ENCODE assay signal across 1 cellular context in the genomic region with DNA sequence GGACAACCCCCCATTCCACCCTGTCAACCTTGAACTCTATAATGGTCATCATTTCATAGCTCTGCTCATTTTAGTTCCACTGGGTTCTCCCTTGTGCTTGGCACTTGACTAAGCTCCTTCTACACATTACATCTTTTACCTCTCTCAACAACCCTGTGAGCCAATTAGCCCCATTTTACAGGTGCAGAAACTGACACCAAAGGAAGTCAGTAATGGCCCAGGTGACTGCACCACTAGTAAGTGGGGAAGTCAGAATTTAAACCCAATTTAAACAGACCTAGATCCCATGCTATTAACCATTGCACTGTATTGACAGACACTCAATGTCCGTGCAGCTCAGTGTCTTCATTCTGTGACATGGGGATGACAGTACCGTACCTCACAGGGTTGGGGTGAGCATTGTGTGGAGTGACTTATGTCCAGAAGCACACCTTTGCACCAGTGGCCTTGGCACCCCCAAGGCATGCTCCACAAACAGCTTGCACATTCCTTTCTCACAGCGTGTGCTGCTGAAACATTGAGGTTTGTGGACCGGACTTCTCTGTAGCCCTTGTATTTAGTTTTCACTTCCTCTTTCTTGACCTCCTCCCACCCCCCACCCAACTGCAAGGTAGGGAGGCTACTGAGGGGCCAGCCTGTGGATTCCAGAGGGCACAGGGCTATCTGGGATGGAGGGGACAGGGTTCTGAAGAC.
TF ChIP-seq lines count a peak whose summit lies in the region.

No MANE protein-coding gene starts in this region.

TF ChIP-seq in HepG2, 621 proteins besides CTCF, POLR2A, EP300 and RAD21 (continued from another document and continues in another):
- TF ChIP-seq LRRFIP1 (CRISPR knock-in tag; conservative IDR thresholded peaks at IDR 0.05), result no peak
- TF ChIP-seq PITX1 (CRISPR knock-in tag; IDR thresholded peaks at IDR 0.05), result 0 out of 2 replicates have a peak, but pooled peaks have one; percentile 43
- TF ChIP-seq, protein P1, sequence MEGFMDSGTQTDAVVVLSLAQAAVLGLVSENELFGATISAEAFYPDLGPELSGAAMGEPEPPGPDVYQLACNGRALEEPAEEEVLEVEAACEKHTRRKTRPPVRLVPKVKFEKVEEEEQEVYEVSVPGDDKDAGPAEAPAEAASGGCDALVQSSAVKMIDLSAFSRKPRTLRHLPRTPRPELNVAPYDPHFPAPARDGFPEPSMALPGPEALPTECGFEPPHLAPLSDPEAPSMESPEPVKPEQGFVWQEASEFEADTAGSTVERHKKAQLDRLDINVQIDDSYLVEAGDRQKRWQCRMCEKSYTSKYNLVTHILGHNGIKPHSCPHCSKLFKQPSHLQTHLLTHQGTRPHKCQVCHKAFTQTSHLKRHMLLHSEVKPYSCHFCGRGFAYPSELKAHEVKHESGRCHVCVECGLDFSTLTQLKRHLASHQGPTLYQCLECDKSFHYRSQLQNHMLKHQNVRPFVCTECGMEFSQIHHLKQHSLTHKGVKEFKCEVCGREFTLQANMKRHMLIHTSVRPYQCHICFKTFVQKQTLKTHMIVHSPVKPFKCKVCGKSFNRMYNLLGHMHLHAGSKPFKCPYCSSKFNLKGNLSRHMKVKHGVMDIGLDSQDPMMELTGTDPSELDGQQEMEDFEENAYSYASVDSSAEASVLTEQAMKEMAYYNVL (CRISPR knock-in tag; IDR thresholded peaks at IDR 0.05; ENCODE audit: borderline replicate concordance), result 0 out of 2 replicates have a peak, but pooled peaks have one; percentile 11
- TF ChIP-seq ESRRA (CRISPR knock-in tag; IDR thresholded peaks at IDR 0.05; ENCODE audit: low read depth), result 0 out of 2 replicates have a peak, but pooled peaks have one; percentile 1
- no peak for TF ChIP-seq KAT2B (IDR thresholded peaks at IDR 0.05; ENCODE audit: borderline replicate concordance, low read depth, low read length)
- peak; percentile 28; the same call in 1 of the 2 replicates for TF ChIP-seq ARNT2 (CRISPR knock-in tag; IDR thresholded peaks at IDR 0.05; ENCODE audit: low read depth)
- 0 out of 2 replicates have a peak, but pooled peaks have one; percentile 4 for TF ChIP-seq REPIN1 (CRISPR knock-in tag; IDR thresholded peaks at IDR 0.05; ENCODE audit: borderline replicate concordance, low read depth)
- TF ChIP-seq ZNF629 (CRISPR knock-in tag; conservative IDR thresholded peaks at IDR 0.05), result peak; percentile 86
- no peak for TF ChIP-seq TEF (CRISPR knock-in tag; IDR thresholded peaks at IDR 0.05)
- TF ChIP-seq ZNF33B (CRISPR knock-in tag; IDR thresholded peaks at IDR 0.05), result 0 out of 2 replicates have a peak, but pooled peaks have one; percentile 45
- TF ChIP-seq EHMT2 (IDR thresholded peaks at IDR 0.05; ENCODE audit: borderline replicate concordance, low read depth, low read length), result 0 out of 2 replicates have a peak, but pooled peaks have one; percentile 28
- 0 out of 2 replicates have a peak, but pooled peaks have one; percentile 10 for TF ChIP-seq NCOR1 (IDR thresholded peaks at IDR 0.05; ENCODE audit: borderline replicate concordance, low read length)
- TF ChIP-seq ZSCAN21 (CRISPR knock-in tag; IDR thresholded peaks at IDR 0.05; ENCODE audit: borderline replicate concordance), result 0 out of 2 replicates have a peak, but pooled peaks have one; percentile 16
- no peak for TF ChIP-seq PHF5A (CRISPR knock-in tag; IDR thresholded peaks at IDR 0.05; ENCODE audit: low read depth, unreplicated experiment)
- no peak for TF ChIP-seq GLMP (CRISPR knock-in tag; IDR thresholded peaks at IDR 0.05; ENCODE audit: borderline replicate concordance)
- TF ChIP-seq TFDP2 (CRISPR knock-in tag; IDR thresholded peaks at IDR 0.05), result 0 out of 2 replicates have a peak, but pooled peaks have one; percentile 2
- TF ChIP-seq, protein P2, sequence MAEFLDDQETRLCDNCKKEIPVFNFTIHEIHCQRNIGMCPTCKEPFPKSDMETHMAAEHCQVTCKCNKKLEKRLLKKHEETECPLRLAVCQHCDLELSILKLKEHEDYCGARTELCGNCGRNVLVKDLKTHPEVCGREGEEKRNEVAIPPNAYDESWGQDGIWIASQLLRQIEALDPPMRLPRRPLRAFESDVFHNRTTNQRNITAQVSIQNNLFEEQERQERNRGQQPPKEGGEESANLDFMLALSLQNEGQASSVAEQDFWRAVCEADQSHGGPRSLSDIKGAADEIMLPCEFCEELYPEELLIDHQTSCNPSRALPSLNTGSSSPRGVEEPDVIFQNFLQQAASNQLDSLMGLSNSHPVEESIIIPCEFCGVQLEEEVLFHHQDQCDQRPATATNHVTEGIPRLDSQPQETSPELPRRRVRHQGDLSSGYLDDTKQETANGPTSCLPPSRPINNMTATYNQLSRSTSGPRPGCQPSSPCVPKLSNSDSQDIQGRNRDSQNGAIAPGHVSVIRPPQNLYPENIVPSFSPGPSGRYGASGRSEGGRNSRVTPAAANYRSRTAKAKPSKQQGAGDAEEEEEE (CRISPR knock-in tag; IDR thresholded peaks at IDR 0.05; ENCODE audit: borderline replicate concordance), result no peak
- peak; percentile 4 for TF ChIP-seq ZEB1 (IDR thresholded peaks at IDR 0.05; ENCODE audit: insufficient replicate concordance, low read depth)
- TF ChIP-seq, protein P3, sequence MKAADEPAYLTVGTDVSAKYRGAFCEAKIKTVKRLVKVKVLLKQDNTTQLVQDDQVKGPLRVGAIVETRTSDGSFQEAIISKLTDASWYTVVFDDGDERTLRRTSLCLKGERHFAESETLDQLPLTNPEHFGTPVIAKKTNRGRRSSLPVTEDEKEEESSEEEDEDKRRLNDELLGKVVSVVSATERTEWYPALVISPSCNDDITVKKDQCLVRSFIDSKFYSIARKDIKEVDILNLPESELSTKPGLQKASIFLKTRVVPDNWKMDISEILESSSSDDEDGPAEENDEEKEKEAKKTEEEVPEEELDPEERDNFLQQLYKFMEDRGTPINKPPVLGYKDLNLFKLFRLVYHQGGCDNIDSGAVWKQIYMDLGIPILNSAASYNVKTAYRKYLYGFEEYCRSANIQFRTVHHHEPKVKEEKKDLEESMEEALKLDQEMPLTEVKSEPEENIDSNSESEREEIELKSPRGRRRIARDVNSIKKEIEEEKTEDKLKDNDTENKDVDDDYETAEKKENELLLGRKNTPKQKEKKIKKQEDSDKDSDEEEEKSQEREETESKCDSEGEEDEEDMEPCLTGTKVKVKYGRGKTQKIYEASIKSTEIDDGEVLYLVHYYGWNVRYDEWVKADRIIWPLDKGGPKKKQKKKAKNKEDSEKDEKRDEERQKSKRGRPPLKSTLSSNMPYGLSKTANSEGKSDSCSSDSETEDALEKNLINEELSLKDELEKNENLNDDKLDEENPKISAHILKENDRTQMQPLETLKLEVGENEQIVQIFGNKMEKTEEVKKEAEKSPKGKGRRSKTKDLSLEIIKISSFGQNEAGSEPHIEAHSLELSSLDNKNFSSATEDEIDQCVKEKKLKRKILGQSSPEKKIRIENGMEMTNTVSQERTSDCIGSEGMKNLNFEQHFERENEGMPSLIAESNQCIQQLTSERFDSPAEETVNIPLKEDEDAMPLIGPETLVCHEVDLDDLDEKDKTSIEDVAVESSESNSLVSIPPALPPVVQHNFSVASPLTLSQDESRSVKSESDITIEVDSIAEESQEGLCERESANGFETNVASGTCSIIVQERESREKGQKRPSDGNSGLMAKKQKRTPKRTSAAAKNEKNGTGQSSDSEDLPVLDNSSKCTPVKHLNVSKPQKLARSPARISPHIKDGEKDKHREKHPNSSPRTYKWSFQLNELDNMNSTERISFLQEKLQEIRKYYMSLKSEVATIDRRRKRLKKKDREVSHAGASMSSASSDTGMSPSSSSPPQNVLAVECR (CRISPR knock-in tag; IDR thresholded peaks at IDR 0.05; ENCODE audit: borderline replicate concordance), result 0 out of 2 replicates have a peak, but pooled peaks have one; percentile 0
- TF ChIP-seq CHD4 (IDR thresholded peaks at IDR 0.05; ENCODE audit: borderline replicate concordance, low read length), result peak; percentile 58; the same call in 1 of the 2 replicates
- TF ChIP-seq, protein P4, sequence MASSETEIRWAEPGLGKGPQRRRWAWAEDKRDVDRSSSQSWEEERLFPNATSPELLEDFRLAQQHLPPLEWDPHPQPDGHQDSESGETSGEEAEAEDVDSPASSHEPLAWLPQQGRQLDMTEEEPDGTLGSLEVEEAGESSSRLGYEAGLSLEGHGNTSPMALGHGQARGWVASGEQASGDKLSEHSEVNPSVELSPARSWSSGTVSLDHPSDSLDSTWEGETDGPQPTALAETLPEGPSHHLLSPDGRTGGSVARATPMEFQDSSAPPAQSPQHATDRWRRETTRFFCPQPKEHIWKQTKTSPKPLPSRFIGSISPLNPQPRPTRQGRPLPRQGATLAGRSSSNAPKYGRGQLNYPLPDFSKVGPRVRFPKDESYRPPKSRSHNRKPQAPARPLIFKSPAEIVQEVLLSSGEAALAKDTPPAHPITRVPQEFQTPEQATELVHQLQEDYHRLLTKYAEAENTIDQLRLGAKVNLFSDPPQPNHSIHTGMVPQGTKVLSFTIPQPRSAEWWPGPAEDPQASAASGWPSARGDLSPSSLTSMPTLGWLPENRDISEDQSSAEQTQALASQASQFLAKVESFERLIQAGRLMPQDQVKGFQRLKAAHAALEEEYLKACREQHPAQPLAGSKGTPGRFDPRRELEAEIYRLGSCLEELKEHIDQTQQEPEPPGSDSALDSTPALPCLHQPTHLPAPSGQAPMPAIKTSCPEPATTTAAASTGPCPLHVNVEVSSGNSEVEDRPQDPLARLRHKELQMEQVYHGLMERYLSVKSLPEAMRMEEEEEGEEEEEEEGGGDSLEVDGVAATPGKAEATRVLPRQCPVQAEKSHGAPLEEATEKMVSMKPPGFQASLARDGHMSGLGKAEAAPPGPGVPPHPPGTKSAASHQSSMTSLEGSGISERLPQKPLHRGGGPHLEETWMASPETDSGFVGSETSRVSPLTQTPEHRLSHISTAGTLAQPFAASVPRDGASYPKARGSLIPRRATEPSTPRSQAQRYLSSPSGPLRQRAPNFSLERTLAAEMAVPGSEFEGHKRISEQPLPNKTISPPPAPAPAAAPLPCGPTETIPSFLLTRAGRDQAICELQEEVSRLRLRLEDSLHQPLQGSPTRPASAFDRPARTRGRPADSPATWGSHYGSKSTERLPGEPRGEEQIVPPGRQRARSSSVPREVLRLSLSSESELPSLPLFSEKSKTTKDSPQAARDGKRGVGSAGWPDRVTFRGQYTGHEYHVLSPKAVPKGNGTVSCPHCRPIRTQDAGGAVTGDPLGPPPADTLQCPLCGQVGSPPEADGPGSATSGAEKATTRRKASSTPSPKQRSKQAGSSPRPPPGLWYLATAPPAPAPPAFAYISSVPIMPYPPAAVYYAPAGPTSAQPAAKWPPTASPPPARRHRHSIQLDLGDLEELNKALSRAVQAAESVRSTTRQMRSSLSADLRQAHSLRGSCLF (CRISPR knock-in tag; IDR thresholded peaks at IDR 0.05; ENCODE audit: borderline replicate concordance), result no peak
- 0 out of 2 replicates have a peak, but pooled peaks have one; percentile 16 for TF ChIP-seq GATAD2A (CRISPR knock-in tag; IDR thresholded peaks at IDR 0.05)
- 0 out of 2 replicates have a peak, but pooled peaks have one; percentile 10 for TF ChIP-seq PAXIP1 (CRISPR knock-in tag; conservative IDR thresholded peaks at IDR 0.05)
